9 cellular contexts compared by ENCODE assay signal in the genomic region with DNA sequence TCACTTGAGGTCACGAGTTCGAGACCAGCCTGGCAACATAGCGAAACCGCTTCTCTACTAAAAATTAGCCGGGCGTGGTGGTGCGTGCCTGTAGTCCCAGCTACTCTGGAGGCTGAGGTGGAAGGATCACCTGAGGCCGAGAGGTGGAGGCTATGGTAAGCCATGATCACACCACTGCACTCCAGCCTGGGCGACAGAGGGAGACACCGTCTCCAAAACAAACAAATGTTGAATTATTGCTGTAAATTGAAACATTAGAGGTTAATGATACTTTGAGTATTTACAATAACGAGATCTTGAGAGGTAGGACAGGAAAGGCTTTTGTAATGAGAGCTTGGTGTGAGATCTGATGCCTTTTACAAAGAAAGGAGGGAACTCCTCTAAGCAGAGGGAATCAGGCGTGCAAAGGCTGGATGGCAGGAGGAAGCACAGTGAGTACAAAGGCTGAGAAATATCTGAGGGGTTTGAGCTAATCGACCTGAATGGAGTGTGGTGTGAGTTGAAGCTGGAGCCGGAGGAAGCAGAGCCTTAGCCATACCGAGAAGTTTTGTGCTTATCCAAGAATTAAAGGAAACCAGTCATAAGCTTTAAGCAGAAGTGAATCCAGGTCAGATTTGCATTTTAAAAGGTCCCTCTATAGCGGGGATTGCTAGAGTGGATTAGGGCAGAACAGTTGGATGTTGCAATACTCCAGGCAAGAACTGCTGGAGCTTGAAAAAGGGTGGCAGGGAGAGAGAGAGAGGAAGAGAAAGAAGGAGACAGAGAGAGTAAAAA. TPM values are rescaled to one million over a fixed set of nuclear protein-coding genes. Genes with fewer than 3 reads are reported as not detected.
DNase-seq lines count a peak whose midpoint lies in the region; ATAC-seq and TF ChIP-seq lines count a peak whose summit lies in the region.
"Had no signal": no experiment of that assay in that cellular context is flagged by ENCODE, and none has a peak within 500 bp of the region (broad histone marks: within the 10 kb centered on the region; RNA-seq: fewer than 3 reads in every experiment).

No MANE protein-coding gene starts in this region.

- intact Hi-C loops in activated CD4-positive, alpha-beta memory T cell treated with anti-CD3 and anti-CD28 coated beads for 36 hours (cut with micrococcal nuclease): loop anchor here (1.0 to 10.0 kb wide), 5 partner anchors 10 to 877 kb away; partner anchors contain the start of genes CRACR2A, FKBP4, ITFG2 and TULP3

- DNase-seq in GM03348 (ENCODE audit: low spot score) (peak; percentile 45), NCI-H1105 (lab: John Stamatoyannopoulos, UW) (peak; percentile 56), germinal center (ENCODE audit: low spot score) (peak; percentile 65), progenitor cell of endocrine pancreas (ENCODE audit: low spot score, unreplicated experiment) (no peak)
- DNase-seq in activated CD4-positive, alpha-beta memory T cell treated with anti-CD3 and anti-CD28 coated beads for 36 hours: peak; percentile 35

- H3K9me3 Mint-ChIP-seq in activated CD4-positive, alpha-beta memory T cell treated with anti-CD3 and anti-CD28 coated beads for 36 hours: no peaks in the 10 kb centered on the region
- no peaks in the 10 kb centered on the region for H3K9me3 Mint-ChIP-seq in progenitor cell of endocrine pancreas (ENCODE audit: low read depth)

- H3K36me3 Mint-ChIP-seq in activated CD4-positive, alpha-beta memory T cell treated with anti-CD3 and anti-CD28 coated beads for 36 hours: peaks cover 42% of the 10 kb centered on the region
- peaks cover 9% of the 10 kb centered on the region for H3K36me3 Mint-ChIP-seq in progenitor cell of endocrine pancreas (ENCODE audit: insufficient read depth)

- H3K4me1 Mint-ChIP-seq in activated CD4-positive, alpha-beta memory T cell treated with anti-CD3 and anti-CD28 coated beads for 36 hours (ENCODE audit: low read depth): peaks cover 41% of the 10 kb centered on the region
- H3K4me1 Mint-ChIP-seq in progenitor cell of endocrine pancreas (ENCODE audit: low read depth): peaks cover 25% of the 10 kb centered on the region

- ATAC-seq in HG03442 (IDR thresholded peaks at IDR 0.05; ENCODE audit: unreplicated experiment) (no peak), GM19452 (IDR thresholded peaks at IDR 0.05; ENCODE audit: unreplicated experiment) (no peak), HG03039 (IDR thresholded peaks at IDR 0.05; ENCODE audit: unreplicated experiment) (no peak)

- peak overlapping the region; percentile 85 for H3K4me3 Mint-ChIP-seq in activated CD4-positive, alpha-beta memory T cell treated with anti-CD3 and anti-CD28 coated beads for 36 hours
- H3K4me3 Mint-ChIP-seq in progenitor cell of endocrine pancreas (ENCODE audit: low read depth): peak overlapping the region; percentile 95

- POLR2A ChIA-PET in activated CD4-positive, alpha-beta memory T cell treated with anti-CD3 and anti-CD28 coated beads for 36 hours (lab: Charles Lee): interaction anchor here (1.6 to 2.6 kb wide), 3 partner anchors 10 to 12 kb away, joined by 5 to 26 read pairs (median 6); partner anchors contain the start of gene TULP3

- TF ChIP-seq CTCF in progenitor cell of endocrine pancreas (IDR thresholded peaks at IDR 0.05; ENCODE audit: unreplicated experiment): no peak

- CTCF ChIA-PET in activated CD4-positive, alpha-beta memory T cell treated with anti-CD3 and anti-CD28 coated beads for 36 hours (lab: Charles Lee): interaction anchor here (0.7 to 1.6 kb wide), 5 partner anchors 13 to 198 kb away, joined by 3 to 10 read pairs (median 4); partner anchors contain the start of genes ITFG2 and TULP3

- no peaks in the 10 kb centered on the region for H3K27me3 Mint-ChIP-seq in activated CD4-positive, alpha-beta memory T cell treated with anti-CD3 and anti-CD28 coated beads for 36 hours
- H3K27me3 Mint-ChIP-seq in progenitor cell of endocrine pancreas: no peaks in the 10 kb centered on the region

- peak overlapping the region; percentile 97 for H3K27ac Mint-ChIP-seq in activated CD4-positive, alpha-beta memory T cell treated with anti-CD3 and anti-CD28 coated beads for 36 hours
- peak overlapping the region; percentile 98 for H3K27ac Mint-ChIP-seq in progenitor cell of endocrine pancreas

RNA-seq across cellular contexts. Expression of gene RHNO1, which starts 1.1 kb away (rescaled TPM):
- total RNA-seq in activated CD4-positive, alpha-beta memory T cell treated with anti-CD3 and anti-CD28 coated beads for 36 hours: 10 to 100 TPM; 68.0 to 80.2 TPM
- total RNA-seq in progenitor cell of endocrine pancreas: 54.3 and 57.7 TPM in 2 replicates

RNA-seq across cellular contexts. Expression of gene FOXM1, which starts 1.2 kb away (rescaled TPM):
- total RNA-seq in activated CD4-positive, alpha-beta memory T cell treated with anti-CD3 and anti-CD28 coated beads for 36 hours: 10 to 100 TPM; 79.3 to 80.0 TPM
- 80.8 and 92.2 TPM in 2 replicates for total RNA-seq in progenitor cell of endocrine pancreas

RNA-seq across cellular contexts. Expression of gene TULP3, which starts 12.5 kb away (rescaled TPM):
- total RNA-seq in activated CD4-positive, alpha-beta memory T cell treated with anti-CD3 and anti-CD28 coated beads for 36 hours: 1 to 10 TPM; 5.5 to 6.5 TPM
- 31.3 and 35.1 TPM in 2 replicates for total RNA-seq in progenitor cell of endocrine pancreas

RNA-seq across cellular contexts. Expression of gene TEX52, which starts 21.3 kb away (rescaled TPM):
- under 1 TPM in 1 of 2 experiments, not detected in 1; 0.19 TPM for total RNA-seq in activated CD4-positive, alpha-beta memory T cell treated with anti-CD3 and anti-CD28 coated beads for 36 hours
- not detected in 2 replicates for total RNA-seq in progenitor cell of endocrine pancreas
- total RNA-seq: subcutaneous adipose tissue had no signal

RNA-seq across cellular contexts. Expression of gene NRIP2, which starts 43.3 kb away (rescaled TPM):
- total RNA-seq in activated CD4-positive, alpha-beta memory T cell treated with anti-CD3 and anti-CD28 coated beads for 36 hours: not detected
- total RNA-seq in progenitor cell of endocrine pancreas: not detected in 2 replicates
